ENCODE assay signal across 27 cellular contexts in genomic region chr6:87289571-87289970, GRCh38. TPM values are rescaled to one million over a fixed set of nuclear protein-coding genes. Genes with fewer than 3 reads are reported as not detected.
"Had no signal": no experiment of that assay in that cellular context is flagged by ENCODE, and none has a peak within 500 bp of the region (broad histone marks: within the 10 kb centered on the region; RNA-seq: fewer than 3 reads in every experiment).

No MANE protein-coding gene starts in this region.

- DNase-seq: activated CD4-positive, alpha-beta T cell treated with anti-CD3 and anti-CD28 coated beads for 36 hours; activated CD4-positive, CD25-positive, alpha-beta regulatory T cell; activated CD8-positive, alpha-beta memory T cell treated with anti-CD3 and anti-CD28 coated beads, Interleukin-2, amount 10 ng/mL, durations not matched to agents 7 days and 5 days; activated CD8-positive, alpha-beta T cell treated with anti-CD3 and anti-CD28 coated beads, Interleukin-2, amount 10 ng/mL, durations not matched to agents 7 days and 5 days; activated naive CD4-positive, alpha-beta T cell; activated T-cell treated with anti-CD3 and anti-CD28 coated beads, Interleukin-2, amount 50 U/mL, for 72 hours; anterior cingulate cortex; foreskin melanocyte; heart right ventricle; left lung; lower lobe of right lung; mucosa of descending colon; retina; stimulated activated CD4-positive, alpha-beta T cell treated with anti-CD3 and anti-CD28 coated beads, Interleukin-12 subunit alpha, Interleukin-12 subunit beta, amount 100 ng/mL, for 4 hours; stimulated activated CD4-positive, alpha-beta T cell treated with anti-CD3 and anti-CD28 coated beads, Interleukin-4, amount 100 ng/mL, for 1 hour; stimulated activated naive CD8-positive, alpha-beta T cell treated with anti-CD3 and anti-CD28 coated beads, Interleukin-15, Interleukin-2, amounts not matched to agents 100 U/mL and 50 U/mL, for 24 hours; testis; transverse colon had no signal

- H3K4me1 ChIP-seq: esophagus muscularis mucosa, heart right ventricle, lower lobe of right lung, testis, transverse colon had no signal

- H3K27ac ChIP-seq: coronary artery, esophagus muscularis mucosa, heart right ventricle, lower lobe of right lung, skin epidermis, testis, transverse colon had no signal

- H3K36me3 ChIP-seq: esophagus muscularis mucosa, heart right ventricle, left lung, lower lobe of right lung, transverse colon had no signal

- H3K9me3 ChIP-seq: esophagus muscularis mucosa, heart right ventricle, left lung, lower lobe of right lung, mucosa of descending colon, testis, transverse colon had no signal

- H3K27me3 ChIP-seq: esophagus muscularis mucosa, left lung, testis had no signal

- H3K4me3 ChIP-seq: coronary artery, esophagus muscularis mucosa, heart right ventricle, left lung, lower lobe of right lung, mucosa of descending colon, skin epidermis, testis, transverse colon had no signal

RNA-seq across cellular contexts. Expression of gene GJB7, which starts 39.5 kb away (rescaled TPM):
- total RNA-seq: activated CD4-positive, alpha-beta T cell treated with anti-CD3 and anti-CD28 coated beads for 36 hours; activated CD8-positive, alpha-beta memory T cell treated with anti-CD3 and anti-CD28 coated beads, Interleukin-2, amount 10 ng/mL, durations not matched to agents 7 days and 5 days; activated CD8-positive, alpha-beta T cell treated with anti-CD3 and anti-CD28 coated beads, Interleukin-2, amount 10 ng/mL, durations not matched to agents 7 days and 5 days; activated naive CD4-positive, alpha-beta T cell treated with anti-CD3 and anti-CD28 coated beads, Interleukin-2, amount 50 U/mL, for 72 hours; activated T-cell treated with anti-CD3 and anti-CD28 coated beads, Interleukin-2, amount 50 U/mL, for 72 hours; cerebellum; esophagus muscularis mucosa; glomerular endothelial cell; heart right ventricle; mesenteric fat pad; mucosa of descending colon; posterior vena cava; sciatic nerve; transverse colon had no signal
